ENCODE assay signal across 28 cellular contexts in genomic region chr12:31407562-31407961, GRCh38.
"Had no signal": no experiment of that assay in that cellular context is flagged by ENCODE, and none has a peak within 500 bp of the region (broad histone marks: within the 10 kb centered on the region; RNA-seq: fewer than 3 reads in every experiment).

No MANE protein-coding gene starts in this region.

- H3K4me1 Mint-ChIP-seq: nephron had no signal

- DNase-seq: activated CD4-positive, alpha-beta memory T cell treated with anti-CD3 and anti-CD28 coated beads, Interleukin-2, amount 10 ng/mL, durations not matched to agents 7 days and 5 days; activated CD4-positive, alpha-beta T cell treated with anti-CD3 and anti-CD28 coated beads for 1 hour; activated CD4-positive, alpha-beta T cell treated with anti-CD3 and anti-CD28 coated beads, Interleukin-2, amount 10 ng/mL, durations not matched to agents 7 days and 5 days; activated CD8-positive, alpha-beta memory T cell treated with anti-CD3 and anti-CD28 coated beads, Interleukin-2, amount 50 U/mL, for 48 hours; activated gamma-delta T cell; activated naive CD4-positive, alpha-beta T cell treated with anti-CD3 and anti-CD28 coated beads, Interleukin-2, amount 10 ng/mL, durations not matched to agents 7 days and 5 days; activated naive CD8-positive, alpha-beta T cell treated with anti-CD3 and anti-CD28 coated beads, Interleukin-2, amount 50 U/mL, for 24 hours; activated T-cell treated with anti-CD3 and anti-CD28 coated beads, Interleukin-2, amount 50 U/mL, for 24 hours; amygdala; caudate nucleus; cortex of kidney; effector memory CD8-positive, alpha-beta T cell; head of caudate nucleus; hippocampal formation; left cardiac atrium; mammary epithelial cell; posterior cingulate gyrus; right lobe of liver; stimulated activated CD4-positive, alpha-beta T cell treated with anti-CD3 and anti-CD28 coated beads, Interleukin-2, amount 100 ng/mL, for 48 hours; stimulated activated naive CD8-positive, alpha-beta T cell treated with anti-CD3 and anti-CD28 coated beads, Interleukin-15, Interleukin-2, amounts not matched to agents 100 U/mL and 50 U/mL, for 24 hours; T1000; testis; trophoblast cell; uterus had no signal

- H3K27me3 ChIP-seq: gastroesophageal sphincter, right lobe of liver, testis, uterus had no signal

- H3K4me3 Mint-ChIP-seq: activated CD4-positive, alpha-beta memory T cell treated with anti-CD3 and anti-CD28 coated beads, Interleukin-2, amount 10 ng/mL, durations not matched to agents 7 days and 5 days; activated CD4-positive, alpha-beta T cell treated with anti-CD3 and anti-CD28 coated beads, Interleukin-2, amount 10 ng/mL, durations not matched to agents 7 days and 5 days; activated naive CD4-positive, alpha-beta T cell treated with anti-CD3 and anti-CD28 coated beads, Interleukin-2, amount 10 ng/mL, durations not matched to agents 7 days and 5 days; activated naive CD8-positive, alpha-beta T cell treated with anti-CD3 and anti-CD28 coated beads, Interleukin-2, amount 50 U/mL, for 24 hours; activated T-cell treated with anti-CD3 and anti-CD28 coated beads, Interleukin-2, amount 50 U/mL, for 24 hours; effector memory CD8-positive, alpha-beta T cell; nephron had no signal

- H3K36me3 Mint-ChIP-seq: activated naive CD4-positive, alpha-beta T cell treated with anti-CD3 and anti-CD28 coated beads, Interleukin-2, amount 10 ng/mL, durations not matched to agents 7 days and 5 days had no signal

- H3K4me3 ChIP-seq: gastroesophageal sphincter, right lobe of liver, testis, uterus had no signal

- H3K9me3 ChIP-seq: gastroesophageal sphincter, right lobe of liver, testis, uterus had no signal

- H3K36me3 ChIP-seq: uterus had no signal

- H3K27me3 Mint-ChIP-seq: activated CD4-positive, alpha-beta T cell treated with anti-CD3 and anti-CD28 coated beads, Interleukin-2, amount 10 ng/mL, durations not matched to agents 7 days and 5 days; activated naive CD4-positive, alpha-beta T cell treated with anti-CD3 and anti-CD28 coated beads, Interleukin-2, amount 10 ng/mL, durations not matched to agents 7 days and 5 days; activated naive CD8-positive, alpha-beta T cell treated with anti-CD3 and anti-CD28 coated beads, Interleukin-2, amount 50 U/mL, for 24 hours; activated T-cell treated with anti-CD3 and anti-CD28 coated beads, Interleukin-2, amount 50 U/mL, for 24 hours had no signal

- FAIRE-seq: endothelial cell of umbilical vein, keratinocyte had no signal

- H3K27ac Mint-ChIP-seq: activated CD4-positive, alpha-beta memory T cell treated with anti-CD3 and anti-CD28 coated beads, Interleukin-2, amount 10 ng/mL, durations not matched to agents 7 days and 5 days; activated CD4-positive, alpha-beta T cell treated with anti-CD3 and anti-CD28 coated beads, Interleukin-2, amount 10 ng/mL, durations not matched to agents 7 days and 5 days; activated naive CD4-positive, alpha-beta T cell treated with anti-CD3 and anti-CD28 coated beads, Interleukin-2, amount 10 ng/mL, durations not matched to agents 7 days and 5 days; activated naive CD8-positive, alpha-beta T cell treated with anti-CD3 and anti-CD28 coated beads, Interleukin-2, amount 50 U/mL, for 24 hours; activated T-cell treated with anti-CD3 and anti-CD28 coated beads, Interleukin-2, amount 50 U/mL, for 24 hours; effector memory CD8-positive, alpha-beta T cell had no signal

- ATAC-seq: activated naive CD8-positive, alpha-beta T cell treated with anti-CD3 and anti-CD28 coated beads, Interleukin-2, amount 50 U/mL, for 24 hours; effector memory CD8-positive, alpha-beta T cell; gastroesophageal sphincter; left cardiac atrium; right lobe of liver; stimulated activated naive CD8-positive, alpha-beta T cell treated with anti-CD3 and anti-CD28 coated beads, Interleukin-15, Interleukin-2, amounts not matched to agents 100 U/mL and 50 U/mL, for 24 hours had no signal

- H3K4me1 ChIP-seq: gastroesophageal sphincter, right lobe of liver, testis, uterus had no signal

- H3K9me3 Mint-ChIP-seq: activated CD4-positive, alpha-beta memory T cell treated with anti-CD3 and anti-CD28 coated beads, Interleukin-2, amount 10 ng/mL, durations not matched to agents 7 days and 5 days; activated CD4-positive, alpha-beta T cell treated with anti-CD3 and anti-CD28 coated beads, Interleukin-2, amount 10 ng/mL, durations not matched to agents 7 days and 5 days; activated naive CD4-positive, alpha-beta T cell treated with anti-CD3 and anti-CD28 coated beads, Interleukin-2, amount 10 ng/mL, durations not matched to agents 7 days and 5 days; activated naive CD8-positive, alpha-beta T cell treated with anti-CD3 and anti-CD28 coated beads, Interleukin-2, amount 50 U/mL, for 24 hours; activated T-cell treated with anti-CD3 and anti-CD28 coated beads, Interleukin-2, amount 50 U/mL, for 24 hours; effector memory CD8-positive, alpha-beta T cell; nephron had no signal

- H3K27ac ChIP-seq: gastroesophageal sphincter, right lobe of liver, testis, uterus had no signal
